In the genomic region with DNA sequence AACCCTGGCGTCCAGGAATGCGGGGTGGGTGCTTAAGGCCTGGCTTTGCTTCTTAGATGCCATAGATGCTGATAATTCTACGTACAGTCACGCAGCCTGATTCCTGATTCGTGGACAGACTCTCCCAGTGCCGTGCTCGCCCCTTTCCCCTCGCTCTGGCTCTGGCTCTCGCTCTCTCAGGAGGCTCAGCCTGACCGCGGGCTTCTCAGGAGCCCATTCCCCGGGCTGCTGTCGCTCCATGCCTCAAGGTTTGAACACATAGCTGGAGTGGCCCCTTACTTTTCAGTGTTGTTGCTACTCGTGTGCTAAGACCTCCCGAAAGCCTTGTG, we compare ENCODE assay signal across 8 cellular contexts. TPM values are rescaled to one million over a fixed set of nuclear protein-coding genes. Genes with fewer than 3 reads are reported as not detected.
DNase-seq lines count a peak whose midpoint lies in the region; ATAC-seq and TF ChIP-seq lines count a peak whose summit lies in the region.
"Had no signal": no experiment of that assay in that cellular context is flagged by ENCODE, and none has a peak within 500 bp of the region (broad histone marks: within the 10 kb centered on the region; RNA-seq: fewer than 3 reads in every experiment).

No MANE protein-coding gene starts in this region.

- no peaks in the 10 kb centered on the region for H3K36me3 ChIP-seq in HUES64 (ENCODE audit: insufficient read depth, low read length)
- H3K36me3 ChIP-seq in body of pancreas (replicated peaks in 1 of 2; ENCODE audit: insufficient read depth in 1 of 2, low read depth in 2 of 2) = no peaks in the 10 kb centered on the region
- H3K36me3 ChIP-seq in stomach smooth muscle (ENCODE audit: control insufficient read depth in 2 of 2, insufficient read depth in 2 of 2, low read length in 2 of 2) = no peaks in the 10 kb centered on the region

- H3K9ac ChIP-seq in HUES64 (ENCODE audit: low read depth, low read length) (peak overlapping the region; percentile 70), stomach smooth muscle (ENCODE audit: low read length in 2 of 2) (peak overlapping the region; percentile 37 to 59)

- no peak for TF ChIP-seq CTCF in GM10266 (IDR thresholded peaks at IDR 0.05; ENCODE audit: control insufficient read depth, insufficient read depth, low read depth, missing control alignments)
- no peak for TF ChIP-seq CTCF in body of pancreas (IDR thresholded peaks at IDR 0.05)

- 1% methylated on average over 13 of the region's 15 CpGs for WGBS in HUES64
- WGBS in body of pancreas, 2 donors = 0% methylated on average over 4 to 15 of the region's 15 CpGs

- TF ChIP-seq POLR2A in body of pancreas (IDR thresholded peaks at IDR 0.05) = no peak

- intact Hi-C loops in body of pancreas (cut with DNase I) = no loop called here

- no peaks in the 10 kb centered on the region for H3K9me3 ChIP-seq in HUES64 (ENCODE audit: insufficient read depth, low read depth, low read length)
- H3K9me3 ChIP-seq in body of pancreas = no peaks in the 10 kb centered on the region
- H3K9me3 ChIP-seq in stomach smooth muscle (ENCODE audit: control insufficient read depth in 2 of 2, low read length in 2 of 2) = no peaks in the 10 kb centered on the region

- H3K4me1 ChIP-seq in HUES64 (ENCODE audit: insufficient read depth, low read length) = no peaks in the 10 kb centered on the region
- no peaks in the 10 kb centered on the region for H3K4me1 ChIP-seq in body of pancreas
- no peaks in the 10 kb centered on the region for H3K4me1 ChIP-seq in stomach smooth muscle (ENCODE audit: control insufficient read depth, insufficient read depth, low read length)

- no peaks in the 10 kb centered on the region for H3K27me3 ChIP-seq in HUES64 (ENCODE audit: insufficient read depth, low read length)
- no peaks in the 10 kb centered on the region for H3K27me3 ChIP-seq in body of pancreas
- no peaks in the 10 kb centered on the region for H3K27me3 ChIP-seq in stomach smooth muscle (ENCODE audit: control insufficient read depth in 1 of 2, insufficient read depth in 2 of 2, low read length in 2 of 2)

- no peak overlapping the region; the same call in 1 of the 2 replicates for H3K27ac ChIP-seq in HUES64 (ENCODE audit: low read depth, low read length)
- H3K27ac ChIP-seq in body of pancreas = peak overlapping the region in 3 of 4 donors; percentile 50 to 77 (median 54)
- H3K27ac ChIP-seq in stomach smooth muscle (ENCODE audit: low read length) = peak overlapping the region; percentile 25

- DNase-seq in GM10266 (ENCODE audit: extremely low spot score) (peak; percentile 9), body of pancreas (peak; percentile 13 to 27 (median 22)), islet precursor cell (peak; percentile 76), NCI-H187 (lab: John Stamatoyannopoulos, UW) (no peak)

- H3K4me3 ChIP-seq in HUES64 (ENCODE audit: low read length) (peak overlapping the region; percentile 64), body of pancreas (peak overlapping the region in 1 of 2 donors; percentile 34), stomach smooth muscle (ENCODE audit: low read length in 2 of 2) (peak overlapping the region; percentile 72 to 75)

- ATAC-seq in GM21528 (IDR thresholded peaks at IDR 0.05; ENCODE audit: low FRiP score, unreplicated experiment) = peak; percentile 52
- peak; percentile 63 for ATAC-seq in body of pancreas

RNA-seq across cellular contexts. Expression of a gene that starts 0.8 kb away (rescaled TPM):
- 1.00 TPM for polyA plus RNA-seq in HUES64 (2013, experiment 1 of 2)
- polyA plus RNA-seq in HUES64 (2013, experiment 2 of 2) = 2.0 TPM
- total RNA-seq in body of pancreas = 1 to 10 TPM in 1 of 2 donors, under 1 TPM in 1; 0.78 to 1.6 TPM
- total RNA-seq: dermis microvascular lymphatic vessel endothelial cell had no signal

RNA-seq across cellular contexts. Expression of a gene that starts 59.2 kb away (rescaled TPM):
- 25.2 TPM for polyA plus RNA-seq in HUES64 (2013, experiment 1 of 2)
- polyA plus RNA-seq in HUES64 (2013, experiment 2 of 2) = 27.2 TPM
- 1 to 10 TPM; 4.6 to 6.2 TPM for total RNA-seq in body of pancreas

Comparison
In these comparisons a context has a peak if more than half of its experiments do, and no peak if none do; other contexts are left out.
1. DNase-seq: peak in GM10266 (single experiment), body of pancreas (4 of 4) and islet precursor cell (single experiment); none in NCI-H187 (0 of 2).